24 cellular contexts compared by ENCODE assay signal in genomic region chr15:65777053-65777452, GRCh38. TPM values are rescaled to one million over a fixed set of nuclear protein-coding genes. Genes with fewer than 3 reads are reported as not detected.
DNase-seq lines count a peak whose midpoint lies in the region; ATAC-seq and TF ChIP-seq lines count a peak whose summit lies in the region.
"Had no signal": no experiment of that assay in that cellular context is flagged by ENCODE, and none has a peak within 500 bp of the region (broad histone marks: within the 10 kb centered on the region; RNA-seq: fewer than 3 reads in every experiment).

No MANE protein-coding gene starts in this region.

- peaks cover 33% of the 10 kb centered on the region for H3K4me1 Mint-ChIP-seq in central memory CD8-positive, alpha-beta T cell
- peaks cover 36% of the 10 kb centered on the region for H3K4me1 Mint-ChIP-seq in stimulated activated effector memory CD8-positive, alpha-beta T cell treated with anti-CD3 and anti-CD28 coated beads, Interleukin-12 subunit alpha, Interleukin-12 subunit beta, amount 100 ng/mL, for 72 hours
- H3K4me1 Mint-ChIP-seq in osteocyte (ENCODE audit: unreplicated experiment) = peaks cover 4% of the 10 kb centered on the region

- H3K79me2 ChIP-seq in DOHH2 (ENCODE audit: control insufficient read depth, low read length) = peaks cover 99% of the 10 kb centered on the region
- peaks cover 95% of the 10 kb centered on the region for H3K79me2 ChIP-seq in Karpas-422 (ENCODE audit: low read length)

- H3K27me3 ChIP-seq in DOHH2 (ENCODE audit: control insufficient read depth, low read length) = no peaks in the 10 kb centered on the region
- H3K27me3 ChIP-seq in Karpas-422 (ENCODE audit: low read length) = no peaks in the 10 kb centered on the region
- no peaks in the 10 kb centered on the region for H3K27me3 ChIP-seq in WERI-Rb-1 (ENCODE audit: insufficient read depth, low read depth, severe bottlenecking)
- H3K27me3 ChIP-seq: SJSA1, transverse colon had no signal

- H3K9me2 ChIP-seq in DOHH2 (replicated peaks; ENCODE audit: control insufficient read depth, low read length) (no peaks in the 10 kb centered on the region), Karpas-422 (replicated peaks; ENCODE audit: insufficient read depth, low read length) (no peaks in the 10 kb centered on the region)

- H3K4me1 ChIP-seq in DOHH2 (ENCODE audit: control insufficient read depth, low read length) = peaks cover 98% of the 10 kb centered on the region
- H3K4me1 ChIP-seq in Karpas-422 (ENCODE audit: low read length) = peaks cover 44% of the 10 kb centered on the region
- H3K4me1 ChIP-seq: SJSA1 had no signal

- H3K36me3 ChIP-seq in DOHH2 (ENCODE audit: control insufficient read depth, low read length) (peaks cover 30% of the 10 kb centered on the region), Karpas-422 (ENCODE audit: insufficient read depth, low read length) (no peaks in the 10 kb centered on the region), WERI-Rb-1 (no peaks in the 10 kb centered on the region)
- H3K36me3 ChIP-seq: SJSA1, transverse colon had no signal

- H3K27ac ChIP-seq in DOHH2 (ENCODE audit: low read depth, low read length) = peak overlapping the region; percentile 69
- peak overlapping the region; percentile 48 for H3K27ac ChIP-seq in Karpas-422 (ENCODE audit: low read length)
- no peak overlapping the region for H3K27ac ChIP-seq in WERI-Rb-1
- H3K27ac ChIP-seq: SJSA1, transverse colon had no signal

- H3K27me3 Mint-ChIP-seq in central memory CD8-positive, alpha-beta T cell = no peaks in the 10 kb centered on the region
- H3K27me3 Mint-ChIP-seq in osteocyte (ENCODE audit: unreplicated experiment) = no peaks in the 10 kb centered on the region
- H3K27me3 Mint-ChIP-seq: effector memory CD8-positive, alpha-beta T cell; progenitor cell of endocrine pancreas; stimulated activated naive CD8-positive, alpha-beta T cell treated with anti-CD3 and anti-CD28 coated beads, Interleukin-15, Interleukin-2, amounts not matched to agents 100 ng/mL and 50 ng/mL, for 24 hours had no signal

- no peak overlapping the region for H3K4me3 Mint-ChIP-seq in central memory CD8-positive, alpha-beta T cell
- no peak overlapping the region for H3K4me3 Mint-ChIP-seq in stimulated activated effector memory CD8-positive, alpha-beta T cell treated with anti-CD3 and anti-CD28 coated beads, Interleukin-12 subunit alpha, Interleukin-12 subunit beta, amount 100 ng/mL, for 72 hours
- no peak overlapping the region for H3K4me3 Mint-ChIP-seq in osteocyte (ENCODE audit: unreplicated experiment)

- no peaks in the 10 kb centered on the region for H3K9me3 Mint-ChIP-seq in central memory CD8-positive, alpha-beta T cell
- H3K9me3 Mint-ChIP-seq in stimulated activated effector memory CD8-positive, alpha-beta T cell treated with anti-CD3 and anti-CD28 coated beads, Interleukin-12 subunit alpha, Interleukin-12 subunit beta, amount 100 ng/mL, for 72 hours = no peaks in the 10 kb centered on the region
- H3K9me3 Mint-ChIP-seq in osteocyte (ENCODE audit: unreplicated experiment) = no peaks in the 10 kb centered on the region
- H3K9me3 Mint-ChIP-seq: activated naive CD4-positive, alpha-beta T cell treated with anti-CD3 and anti-CD28 coated beads, Interleukin-2, amount 50 U/mL, for 72 hours; effector memory CD8-positive, alpha-beta T cell; stimulated activated naive CD8-positive, alpha-beta T cell treated with anti-CD3 and anti-CD28 coated beads, Interleukin-15, Interleukin-2, amounts not matched to agents 100 ng/mL and 50 ng/mL, for 24 hours had no signal

- no peak for ATAC-seq in central memory CD8-positive, alpha-beta T cell (replicated peaks; ENCODE audit: extremely low read depth, poor library complexity, severe bottlenecking)
- no peak for ATAC-seq in stimulated activated effector memory CD8-positive, alpha-beta T cell treated with anti-CD3 and anti-CD28 coated beads, Interleukin-12 subunit alpha, Interleukin-12 subunit beta, amount 100 ng/mL, for 72 hours
- ATAC-seq in GM21423 (IDR thresholded peaks at IDR 0.05; ENCODE audit: unreplicated experiment) = no peak
- ATAC-seq: activated naive CD4-positive, alpha-beta T cell treated with anti-CD3 and anti-CD28 coated beads, Interleukin-2, amount 50 U/mL, for 72 hours; effector memory CD8-positive, alpha-beta T cell; HepG2; left colon; PC-3 had no signal

- H3K9me3 ChIP-seq in DOHH2 (ENCODE audit: control insufficient read depth, insufficient read depth, low read length) = no peaks in the 10 kb centered on the region
- no peaks in the 10 kb centered on the region for H3K9me3 ChIP-seq in Karpas-422 (ENCODE audit: low read length)
- H3K9me3 ChIP-seq in WERI-Rb-1 (ENCODE audit: severe bottlenecking) = no peaks in the 10 kb centered on the region
- H3K9me3 ChIP-seq: SJSA1, transverse colon had no signal

- H3K9ac ChIP-seq in Karpas-422 (ENCODE audit: low read length) = peak overlapping the region; percentile 40

- H3K36me3 Mint-ChIP-seq in central memory CD8-positive, alpha-beta T cell (ENCODE audit: insufficient read depth) = peaks cover 30% of the 10 kb centered on the region
- H3K36me3 Mint-ChIP-seq in stimulated activated effector memory CD8-positive, alpha-beta T cell treated with anti-CD3 and anti-CD28 coated beads, Interleukin-12 subunit alpha, Interleukin-12 subunit beta, amount 100 ng/mL, for 72 hours = peaks cover 45% of the 10 kb centered on the region
- no peaks in the 10 kb centered on the region for H3K36me3 Mint-ChIP-seq in osteocyte (ENCODE audit: unreplicated experiment)

- peak overlapping the region; percentile 13 for H3K27ac Mint-ChIP-seq in central memory CD8-positive, alpha-beta T cell (ENCODE audit: low read depth)
- H3K27ac Mint-ChIP-seq in stimulated activated effector memory CD8-positive, alpha-beta T cell treated with anti-CD3 and anti-CD28 coated beads, Interleukin-12 subunit alpha, Interleukin-12 subunit beta, amount 100 ng/mL, for 72 hours = peak overlapping the region; percentile 9
- H3K27ac Mint-ChIP-seq in osteocyte (ENCODE audit: unreplicated experiment) = no peak overlapping the region
- H3K27ac Mint-ChIP-seq: progenitor cell of endocrine pancreas; stimulated activated naive CD8-positive, alpha-beta T cell treated with anti-CD3 and anti-CD28 coated beads, Interleukin-15, Interleukin-2, amounts not matched to agents 100 ng/mL and 50 ng/mL, for 24 hours had no signal

- H3F3A ChIP-seq in DOHH2 (ENCODE audit: control insufficient read depth, insufficient read depth) = peaks cover 20% of the 10 kb centered on the region

- no peak for TF ChIP-seq CTCF in DOHH2 (IDR thresholded peaks at IDR 0.05; ENCODE audit: low read depth, low read length, poor library complexity, severe bottlenecking)
- TF ChIP-seq CTCF in WERI-Rb-1 (IDR thresholded peaks at IDR 0.05; ENCODE audit: low read depth, low read length) = no peak
- no peak for TF ChIP-seq CTCF in osteocyte (IDR thresholded peaks at IDR 0.05)

- H3K4me2 ChIP-seq in DOHH2 (ENCODE audit: low read length) = peak overlapping the region; percentile 74
- peak overlapping the region; percentile 53 for H3K4me2 ChIP-seq in Karpas-422 (ENCODE audit: low read depth, low read length, poor library complexity, severe bottlenecking)

- no peak overlapping the region for H2AFZ ChIP-seq in Karpas-422 (ENCODE audit: low read length)

- no peak for DNase-seq in Karpas-422
- DNase-seq in central memory CD8-positive, alpha-beta T cell (ENCODE audit: low spot score in 2 of 2) = no peak
- DNase-seq in stimulated activated effector memory CD8-positive, alpha-beta T cell treated with anti-CD3 and anti-CD28 coated beads, Interleukin-12 subunit alpha, Interleukin-12 subunit beta, amount 100 ng/mL, for 72 hours (ENCODE audit: low spot score in 2 of 2) = no peak
- no peak for DNase-seq in WERI-Rb-1
- DNase-seq in osteocyte (ENCODE audit: extremely low spot score, unreplicated experiment) = no peak
- DNase-seq: activated CD4-positive, CD25-positive, alpha-beta regulatory T cell treated with anti-CD3 and anti-CD28 coated beads, Interleukin-2, amount 50 U/mL, for 72 hours; activated T-cell treated with anti-CD3 and anti-CD28 coated beads, Interleukin-2, amount 50 U/mL, for 48 hours; Calu3; effector memory CD8-positive, alpha-beta T cell; EL; left colon; NCI-H1436; NCI-H524 treated with DMSO at 0.1 percent for 48 hours; PC-3; T-helper 9 cell; transverse colon had no signal

- peak overlapping the region; percentile 63 for H3K4me3 ChIP-seq in DOHH2 (ENCODE audit: low read length)
- H3K4me3 ChIP-seq in Karpas-422 (ENCODE audit: low read length) = peak overlapping the region; percentile 35; the same call in 1 of the 2 replicates
- no peak overlapping the region for H3K4me3 ChIP-seq in WERI-Rb-1 (ENCODE audit: low read depth, low read length)
- H3K4me3 ChIP-seq: SJSA1, skin epidermis, transverse colon had no signal

- H4K20me1 ChIP-seq in DOHH2 (ENCODE audit: control insufficient read depth, insufficient read depth, low read depth, low read length) (peaks cover 4% of the 10 kb centered on the region; the same call in 1 of the 2 replicates), Karpas-422 (ENCODE audit: insufficient read depth, low read depth, low read length) (no peaks in the 10 kb centered on the region)

RNA-seq across cellular contexts. Expression of gene DENND4A, which starts 15.0 kb away (rescaled TPM):
- 34.5 and 62.4 TPM in 2 replicates for total RNA-seq in Karpas-422 (2014; rRNA removed; shearing (Covaris generic); ENCODE audit: low replicate concordance)
- total RNA-seq in osteocyte = 22.5 and 24.5 TPM in 2 replicates
